Comparison of ENCODE assay signal across 17 cellular contexts in genomic region chr4:168618577-168619265, GRCh38.
DNase-seq lines count a peak whose midpoint lies in the region; ATAC-seq and TF ChIP-seq lines count a peak whose summit lies in the region.
"Had no signal": no experiment of that assay in that cellular context is flagged by ENCODE, and none has a peak within 500 bp of the region (broad histone marks: within the 10 kb centered on the region; RNA-seq: fewer than 3 reads in every experiment).

No MANE protein-coding gene starts in this region.

- H3K27ac Mint-ChIP-seq in neural crest cell (ENCODE audit: unreplicated experiment) (peak overlapping the region; percentile 23), Caco-2 (ENCODE audit: unreplicated experiment) (no peak overlapping the region)
- H3K27ac Mint-ChIP-seq: activated T-helper 2 cell treated with anti-CD3 and anti-CD28 coated beads, Interferon-gamma antibody, Interleukin-2, Interleukin-4, amounts not matched to agents 10 μg/mL and 5 μg/mL and 100 μg/mL, durations not matched to agents 14 hours and 24 hours and 36 hours had no signal

- TF ChIP-seq CTCF in RWPE2 (IDR thresholded peaks at IDR 0.05; ENCODE audit: poor library complexity, severe bottlenecking) (no peak), fibroblast of pulmonary artery (IDR thresholded peaks at IDR 0.05; ENCODE audit: low read length, missing control alignments) (no peak), neural crest cell (conservative IDR thresholded peaks at IDR 0.05) (no peak), Caco-2 (IDR thresholded peaks at IDR 0.05; ENCODE audit: insufficient read depth in 1 of 2, low read depth in 1 of 2, low read length in 1 of 2, severe bottlenecking in 1 of 2, unreplicated experiment in 1 of 2) (no peak)

- H3K4me1 ChIP-seq in RWPE2 (ENCODE audit: insufficient read depth, poor library complexity, severe bottlenecking) (peaks cover 6% of the 10 kb centered on the region), Caco-2 (no peaks in the 10 kb centered on the region)
- H3K4me1 ChIP-seq: BE2C, pancreas had no signal

- H3K36me3 ChIP-seq in RWPE2 (ENCODE audit: low read depth) (no peaks in the 10 kb centered on the region), Caco-2 (ENCODE audit: control insufficient read depth, insufficient read depth, low read length) (no peaks in the 10 kb centered on the region)
- H3K36me3 ChIP-seq: BE2C, pancreas, transverse colon had no signal

- H3K27ac ChIP-seq in RWPE2 (ENCODE audit: poor library complexity, severe bottlenecking): no peak overlapping the region
- H3K27ac ChIP-seq: pancreas, transverse colon had no signal

- H3K36me3 Mint-ChIP-seq in neural crest cell (ENCODE audit: low read depth) (no peaks in the 10 kb centered on the region), Caco-2 (ENCODE audit: insufficient read depth, unreplicated experiment) (no peaks in the 10 kb centered on the region)

- H3K27me3 Mint-ChIP-seq in neural crest cell (ENCODE audit: low read depth): no peaks in the 10 kb centered on the region
- H3K27me3 Mint-ChIP-seq in Caco-2 (ENCODE audit: insufficient read depth, unreplicated experiment): peaks cover 5% of the 10 kb centered on the region

- POLR2A ChIA-PET in Caco-2 (lab: Charles Lee): no interaction called here

- no peaks in the 10 kb centered on the region for H3K27me3 ChIP-seq in RWPE2 (ENCODE audit: insufficient read depth, poor library complexity, severe bottlenecking)
- H3K27me3 ChIP-seq in Caco-2 (replicated peaks; ENCODE audit: control insufficient read depth, insufficient read depth, low read length): no peaks in the 10 kb centered on the region
- H3K27me3 ChIP-seq: BE2C, pancreas, transverse colon had no signal

- intact Hi-C loops in Caco-2 (cut with micrococcal nuclease; ENCODE audit: unreplicated experiment): no loop called here

- DNase-seq in Daoy (ENCODE audit: low read depth): peak; percentile 80
- no peak for DNase-seq in RWPE2 (ENCODE audit: low spot score)
- DNase-seq in fibroblast of pulmonary artery (ENCODE audit: low read depth): peak; percentile 54
- DNase-seq in neural crest cell (ENCODE audit: low read depth, low spot score): no peak
- no peak for DNase-seq in Caco-2
- no peak for DNase-seq in activated T-cell treated with anti-CD3 and anti-CD28 coated beads, Interleukin-2, amount 50 U/mL, for 48 hours
- DNase-seq: activated CD4-positive, alpha-beta T cell treated with anti-CD3 and anti-CD28 coated beads, Interleukin-2, amount 50 U/mL, for 48 hours; BE2C; DND-41; hypothalamus; NCI-H1436; pancreas; stimulated activated CD4-positive, alpha-beta T cell treated with anti-CD3 and anti-CD28 coated beads, Interleukin-15, amount 100 ng/mL, for 24 hours; transverse colon had no signal

- ATAC-seq in RWPE2 (ENCODE audit: low read depth) (peak; percentile 14; the same call in 1 of the 3 replicates), GM18520 (IDR thresholded peaks at IDR 0.05; ENCODE audit: unreplicated experiment) (no peak), GM18517 (IDR thresholded peaks at IDR 0.05; ENCODE audit: unreplicated experiment) (no peak)

- H3K4me3 Mint-ChIP-seq in neural crest cell (no peak overlapping the region), Caco-2 (ENCODE audit: unreplicated experiment) (no peak overlapping the region)

- no peak overlapping the region for H3K4me3 ChIP-seq in RWPE2 (ENCODE audit: severe bottlenecking)
- H3K4me3 ChIP-seq in fibroblast of pulmonary artery (replicated peaks; ENCODE audit: low read depth, low read length): no peak overlapping the region
- H3K4me3 ChIP-seq in Caco-2 (ENCODE audit: low read depth, low read length): no peak overlapping the region
- H3K4me3 ChIP-seq: pancreas, transverse colon had no signal

- H3K9me3 Mint-ChIP-seq in neural crest cell (peaks cover 2% of the 10 kb centered on the region), Caco-2 (ENCODE audit: unreplicated experiment) (no peaks in the 10 kb centered on the region)
- H3K9me3 Mint-ChIP-seq: activated T-helper 2 cell treated with anti-CD3 and anti-CD28 coated beads, Interferon-gamma antibody, Interleukin-2, Interleukin-4, amounts not matched to agents 10 μg/mL and 5 μg/mL and 100 μg/mL, durations not matched to agents 14 hours and 24 hours and 36 hours had no signal

- H3K9me3 ChIP-seq in RWPE2 (ENCODE audit: severe bottlenecking): no peaks in the 10 kb centered on the region
- no peaks in the 10 kb centered on the region for H3K9me3 ChIP-seq in Caco-2
- H3K9me3 ChIP-seq: BE2C, pancreas, transverse colon had no signal

- H3K4me1 Mint-ChIP-seq in neural crest cell: peaks cover 26% of the 10 kb centered on the region
- H3K4me1 Mint-ChIP-seq in Caco-2 (ENCODE audit: low read depth, unreplicated experiment): no peaks in the 10 kb centered on the region

- CTCF ChIA-PET in Caco-2 (lab: Charles Lee): no interaction called here

- no TSS peak for BruUV-seq in Caco-2 (replicated peaks; lab: Mats Ljungman, UMichigan)

Comparison
In these comparisons a context has a peak if more than half of its experiments do, and no peak if none do; other contexts are left out.
1. DNase-seq: peak in Daoy (single experiment) and fibroblast of pulmonary artery (single experiment); none in RWPE2 (single experiment), neural crest cell (single experiment), Caco-2 (0 of 2) and activated T-cell treated with anti-CD3 and anti-CD28 coated beads, Interleukin-2, amount 50 U/mL, for 48 hours (0 of 2).